ENCODE assay signal across 9 cellular contexts in the genomic region with DNA sequence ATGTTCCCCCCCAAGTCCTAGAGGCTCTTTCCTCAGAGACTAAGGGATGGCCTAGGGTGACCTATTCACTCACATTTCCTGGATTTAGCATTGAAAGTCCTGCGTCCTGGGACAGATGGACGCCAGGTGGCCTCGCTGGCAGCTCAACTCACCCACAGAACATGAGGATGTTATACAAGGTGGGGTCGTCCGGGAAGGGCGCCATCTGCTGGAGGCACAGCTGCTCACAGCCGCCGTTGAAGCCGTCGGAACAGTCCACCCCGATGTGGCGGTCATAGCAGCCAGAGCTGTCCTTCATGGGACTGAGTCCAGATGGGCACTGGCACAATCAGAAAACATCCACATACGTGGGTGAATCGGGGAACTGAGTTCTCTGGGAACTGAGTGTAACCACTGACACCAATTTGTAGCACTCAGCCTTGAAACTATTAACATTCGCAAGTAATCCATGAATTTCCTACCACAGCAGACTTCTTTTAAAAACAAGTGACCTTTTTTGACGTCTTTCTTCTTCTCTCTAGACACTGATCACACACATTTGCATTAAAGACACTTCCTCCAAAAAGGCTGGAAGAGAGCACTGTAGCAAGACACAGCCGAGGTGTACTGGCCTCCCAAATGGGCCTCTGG.
DNase-seq lines count a peak whose midpoint lies in the region; ATAC-seq and TF ChIP-seq lines count a peak whose summit lies in the region.
"Had no signal": no experiment of that assay in that cellular context is flagged by ENCODE, and none has a peak within 500 bp of the region (broad histone marks: within the 10 kb centered on the region; RNA-seq: fewer than 3 reads in every experiment).

No MANE protein-coding gene starts in this region.

- H3K79me2 ChIP-seq in Loucy (ENCODE audit: insufficient read depth, low read length) = no peaks in the 10 kb centered on the region

- TF ChIP-seq CTCF in Loucy (conservative IDR thresholded peaks at IDR 0.05; ENCODE audit: low read length) = peak; percentile 74
- TF ChIP-seq CTCF in astrocyte of the cerebellum (IDR thresholded peaks at IDR 0.05; ENCODE audit: low read depth, low read length, missing control alignments) = peak; percentile 57
- peak in 5 of 6 experiments; percentile 16 to 67 (median 41) for TF ChIP-seq CTCF in upper lobe of left lung (IDR thresholded peaks at IDR 0.05)

- no peak overlapping the region for H3K9ac ChIP-seq in Loucy (ENCODE audit: low read depth, low read length, poor library complexity, severe bottlenecking)

- H3K36me3 ChIP-seq in Loucy (ENCODE audit: insufficient read depth, low read length) (no peaks in the 10 kb centered on the region), upper lobe of left lung (no peaks in the 10 kb centered on the region)

- H3K27ac ChIP-seq in upper lobe of left lung = no peak overlapping the region

- H3K4me3 ChIP-seq in Loucy (ENCODE audit: low read length, poor library complexity, severe bottlenecking) = no peak overlapping the region
- no peak overlapping the region for H3K4me3 ChIP-seq in astrocyte of the cerebellum (ENCODE audit: low read depth, low read length)
- no peak overlapping the region for H3K4me3 ChIP-seq in upper lobe of left lung

- H3K4me2 ChIP-seq in Loucy (ENCODE audit: low read depth, low read length, poor library complexity, severe bottlenecking) = no peak overlapping the region

- no peaks in the 10 kb centered on the region for H3K27me3 ChIP-seq in Loucy (ENCODE audit: insufficient read depth, low read length, poor library complexity, severe bottlenecking)
- H3K27me3 ChIP-seq in upper lobe of left lung = no peaks in the 10 kb centered on the region

- ATAC-seq in GM21360 (IDR thresholded peaks at IDR 0.05; ENCODE audit: unreplicated experiment) (peak; percentile 84), upper lobe of left lung (ENCODE audit: low FRiP score in 2 of 2) (peak; percentile 36 to 76), HG02623 (IDR thresholded peaks at IDR 0.05; ENCODE audit: unreplicated experiment) (no peak), HG03025 (IDR thresholded peaks at IDR 0.05; ENCODE audit: low FRiP score, unreplicated experiment) (no peak)

- 40 to 41% methylated on average over 7 to 17 of the region's 17 CpGs for WGBS in upper lobe of left lung, 2 donors

- no peaks in the 10 kb centered on the region for H3K9me2 ChIP-seq in Loucy (replicated peaks; ENCODE audit: low read depth, low read length)

- no peak overlapping the region for H2AFZ ChIP-seq in Loucy (ENCODE audit: low read length)

- TF ChIP-seq POLR2A in upper lobe of left lung (IDR thresholded peaks at IDR 0.05) = no peak

- DNase-seq in ELR (ENCODE audit: low read depth) (peak; percentile 62), astrocyte of the cerebellum (ENCODE audit: low read depth) (no peak), kidney glomerular epithelial cell (lab: John Stamatoyannopoulos, UW) (peak; percentile 23), upper lobe of left lung (peak; percentile 52 to 84)
- DNase-seq: activated B cell treated with CpG ODN at 0.5 μM for 24 hours had no signal

- in situ Hi-C loops in astrocyte of the cerebellum (cut with HindIII; ENCODE audit: low sequenced_read_pairs) = no loop called here

- H3K4me1 ChIP-seq in Loucy (ENCODE audit: insufficient read depth, low read length, poor library complexity, severe bottlenecking) (peaks cover 4% of the 10 kb centered on the region), upper lobe of left lung (no peaks in the 10 kb centered on the region)

- H3K9me3 ChIP-seq in Loucy (ENCODE audit: insufficient read depth, low read depth, low read length) = no peaks in the 10 kb centered on the region
- no peaks in the 10 kb centered on the region for H3K9me3 ChIP-seq in upper lobe of left lung

- no peaks in the 10 kb centered on the region for H4K20me1 ChIP-seq in Loucy (ENCODE audit: insufficient read depth, low read length, poor library complexity, severe bottlenecking)

- H3F3A ChIP-seq in Loucy (ENCODE audit: low read depth) = no peaks in the 10 kb centered on the region

- no peak for TF ChIP-seq EP300 in upper lobe of left lung (IDR thresholded peaks at IDR 0.05)

Comparison
In these comparisons a context has a peak if more than half of its experiments do, and no peak if none do; other contexts are left out.
1. ATAC-seq: peak in GM21360 (single experiment) and upper lobe of left lung (2 of 2); none in HG02623 (single experiment) and HG03025 (single experiment).
2. Peak in every context shown above with its lines, with median percentiles within 50 percentile points of each other: CTCF ChIP-seq.